8 cellular contexts compared by ENCODE assay signal in genomic region chr17:82518826-82519810, GRCh38. TPM values are rescaled to one million over a fixed set of nuclear protein-coding genes. Genes with fewer than 3 reads are reported as not detected.
DNase-seq lines count a peak whose midpoint lies in the region; ATAC-seq and FAIRE-seq lines count a peak whose summit lies in the region.

Gene FOXK2, plus strand, starts transcription at chr17:82519732. Its CDS starts 157 bp downstream, at chr17:82519889.

- H3K4me1 ChIP-seq in muscle layer of colon (ENCODE audit: insufficient read depth, low read length): no peaks in the 10 kb centered on the region

- H3K9me3 ChIP-seq in muscle layer of colon (ENCODE audit: low read length): no peaks in the 10 kb centered on the region

- H3K27ac ChIP-seq in muscle layer of colon (ENCODE audit: low read depth, low read length): peak within 1 kb of the TSS; percentile 76

- peak within 1 kb of the TSS; percentile 80 for H3K4me3 ChIP-seq in Jurkat, Clone E6-1 (ENCODE audit: low read length)
- H3K4me3 ChIP-seq in muscle layer of colon (ENCODE audit: low read depth in 1 of 2, low read length in 2 of 2): peak within 1 kb of the TSS; percentile 71 to 81

- H3K27me3 ChIP-seq in muscle layer of colon (ENCODE audit: control insufficient read depth in 1 of 2, insufficient read depth in 2 of 2, low read length in 2 of 2): no peaks in the 10 kb centered on the region

- no peaks in the 10 kb centered on the region for H3K36me3 ChIP-seq in muscle layer of colon (ENCODE audit: insufficient read depth, low read length)

- ATAC-seq in GM21576 (IDR thresholded peaks at IDR 0.05; ENCODE audit: unreplicated experiment) (peak; percentile 86), esophagus mucosa (peak; percentile 98)

- H3K9ac ChIP-seq in muscle layer of colon (ENCODE audit: low read length): peak within 1 kb of the TSS; percentile 58

- DNase-seq in DMS153 treated with DMSO at 0.1 percent for 48 hours (lab: John Stamatoyannopoulos, UW; ENCODE audit: unreplicated experiment) (peak; percentile 83), RCC 7860 (ENCODE audit: low spot score) (peak; percentile 90)
- DNase-seq in Jurkat, Clone E6-1 (ENCODE audit: low read depth, low spot score): peak; percentile 92
- DNase-seq in activated T-cell treated with anti-CD3 and anti-CD28 coated beads, Interleukin-2, amount 50 U/mL, for 48 hours: peak; percentile 94 to 96
- peak; percentile 95 for DNase-seq in stimulated activated CD8-positive, alpha-beta memory T cell treated with anti-CD3 and anti-CD28 coated beads, Interleukin-4, amount 100 ng/mL, for 48 hours

- no peak for FAIRE-seq in RCC 7860 (lab: Jason Lieb, UNC)

RNA-seq across cellular contexts. Expression of gene FOXK2, which starts in this region (rescaled TPM):
- polyA plus RNA-seq in Jurkat, Clone E6-1 (2012; ENCODE audit: insufficient read depth, insufficient read length): 51.4 TPM
- total RNA-seq in esophagus mucosa: 34.2 TPM

Comparison
In these comparisons a context has a peak if more than half of its experiments do, and no peak if none do; other contexts are left out.
1. Peak in every context shown above with its lines: DNase-seq, ATAC-seq, H3K4me3 ChIP-seq and H3K27ac ChIP-seq.